Comparison of ENCODE assay signal across 10 cellular contexts in the genomic region with DNA sequence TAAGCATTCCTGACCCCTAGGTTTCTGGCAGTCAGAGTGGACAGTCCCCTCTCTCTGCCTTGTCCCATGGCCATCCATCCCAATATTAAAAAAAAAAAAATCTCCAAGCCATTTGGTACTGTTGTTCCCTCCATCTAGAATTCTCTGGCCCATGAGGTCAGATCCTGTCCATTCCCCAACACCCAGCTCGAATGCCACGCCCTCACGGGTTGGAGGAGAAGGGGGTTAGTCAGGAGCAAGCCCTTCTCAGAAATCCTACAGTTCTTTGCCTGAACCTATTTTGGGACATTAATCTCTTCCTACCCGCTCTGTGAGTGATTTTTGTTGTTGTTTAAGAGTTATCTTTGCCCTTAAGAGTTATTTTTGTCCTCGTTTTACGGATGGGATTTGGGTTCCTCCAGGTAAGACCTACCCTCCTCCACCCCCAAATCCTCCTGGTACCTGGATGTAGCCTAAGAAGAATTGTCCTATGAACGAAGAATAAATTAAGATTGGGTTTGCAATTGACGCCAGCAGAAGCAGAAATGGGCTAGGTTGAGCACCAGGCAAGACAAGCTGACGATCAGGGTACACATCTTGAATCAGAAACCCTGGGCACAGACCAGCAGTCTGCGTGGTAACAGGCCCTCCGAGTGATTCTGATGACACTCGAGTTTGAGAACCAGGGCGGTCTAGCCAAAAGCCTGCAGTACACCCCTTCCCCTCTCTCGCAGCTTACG. TPM values are rescaled to one million over a fixed set of nuclear protein-coding genes. Genes with fewer than 3 reads are reported as not detected.
DNase-seq lines count a peak whose midpoint lies in the region; ATAC-seq and TF ChIP-seq lines count a peak whose summit lies in the region.
"Had no signal": no experiment of that assay in that cellular context is flagged by ENCODE, and none has a peak within 500 bp of the region (broad histone marks: within the 10 kb centered on the region; RNA-seq: fewer than 3 reads in every experiment).

No MANE protein-coding gene starts in this region.

- ATAC-seq in activated CD4-positive, alpha-beta T cell treated with anti-CD3 and anti-CD28 coated beads for 36 hours, result no peak
- no peak for ATAC-seq in activated naive CD8-positive, alpha-beta T cell treated with anti-CD3 and anti-CD28 coated beads, Interleukin-2, amount 50 U/mL, for 24 hours

- H3K9ac ChIP-seq in smooth muscle cell (ENCODE audit: low read depth), result no peak overlapping the region

- no peak overlapping the region for H3K27ac ChIP-seq in smooth muscle cell (ENCODE audit: low read depth)

- TF ChIP-seq CTCF in smooth muscle cell (IDR thresholded peaks at IDR 0.05; ENCODE audit: borderline replicate concordance, insufficient read depth, poor library complexity, severe bottlenecking), result no peak

- H3F3A ChIP-seq in smooth muscle cell (ENCODE audit: low read depth), result no peaks in the 10 kb centered on the region

- peak overlapping the region; percentile 78 for H3K4me3 ChIP-seq in iPS-18c (ENCODE audit: insufficient read depth, low read depth, low read length)
- H3K4me3 ChIP-seq in smooth muscle cell, result peak overlapping the region; percentile 63

- intact Hi-C loops in activated CD4-positive, alpha-beta T cell treated with anti-CD3 and anti-CD28 coated beads for 36 hours (cut with DNase I, micrococcal nuclease), result no loop called here

- H3K9me3 ChIP-seq in iPS-18c (ENCODE audit: control insufficient read depth, insufficient read depth, low read length) (no peaks in the 10 kb centered on the region), smooth muscle cell (replicated peaks; ENCODE audit: low read depth) (no peaks in the 10 kb centered on the region)

- H3K27ac Mint-ChIP-seq in activated CD4-positive, alpha-beta T cell treated with anti-CD3 and anti-CD28 coated beads for 36 hours, result peak overlapping the region; percentile 18
- H3K27ac Mint-ChIP-seq in activated naive CD8-positive, alpha-beta T cell treated with anti-CD3 and anti-CD28 coated beads, Interleukin-2, amount 50 U/mL, for 24 hours, result no peak overlapping the region
- H3K27ac Mint-ChIP-seq: activated T-helper 2 cell treated with anti-CD3 and anti-CD28 coated beads, Interferon-gamma antibody, Interleukin-2, Interleukin-4, amounts not matched to agents 10 μg/mL and 5 μg/mL and 100 μg/mL, durations not matched to agents 14 hours and 24 hours and 36 hours had no signal

- POLR2A ChIA-PET in activated CD4-positive, alpha-beta T cell treated with anti-CD3 and anti-CD28 coated beads for 36 hours (lab: Charles Lee), result no interaction called here

- DNase-seq in activated CD4-positive, alpha-beta T cell treated with anti-CD3 and anti-CD28 coated beads for 36 hours, result no peak
- no peak for DNase-seq in activated CD4-positive, alpha-beta T cell treated with anti-CD3 and anti-CD28 coated beads for 1 hour
- DNase-seq in activated naive CD8-positive, alpha-beta T cell treated with anti-CD3 and anti-CD28 coated beads, Interleukin-2, amount 50 U/mL, for 24 hours, result no peak
- no peak for DNase-seq in smooth muscle cell (lab: John Stamatoyannopoulos, UW; ENCODE audit: unreplicated experiment)
- DNase-seq in NCI-H2081 (lab: John Stamatoyannopoulos, UW), result no peak
- DNase-seq in NOMO-1 treated with DMSO at 0.1 percent for 48 hours (lab: John Stamatoyannopoulos, UW; ENCODE audit: unreplicated experiment), result no peak
- DNase-seq in germinal center (ENCODE audit: low spot score), result no peak
- DNase-seq: stimulated activated CD4-positive, alpha-beta T cell treated with anti-CD3 and anti-CD28 coated beads, Interleukin-4, amount 100 ng/mL, for 24 hours had no signal

- no peaks in the 10 kb centered on the region for H3K36me3 Mint-ChIP-seq in activated CD4-positive, alpha-beta T cell treated with anti-CD3 and anti-CD28 coated beads for 36 hours (ENCODE audit: low read depth)
- H3K36me3 Mint-ChIP-seq in activated naive CD8-positive, alpha-beta T cell treated with anti-CD3 and anti-CD28 coated beads, Interleukin-2, amount 50 U/mL, for 24 hours (ENCODE audit: low read depth), result no peaks in the 10 kb centered on the region

- no peaks in the 10 kb centered on the region for H3K36me3 ChIP-seq in smooth muscle cell (ENCODE audit: low read depth)

- 24% methylated on average over 15 of the region's 15 CpGs for WGBS in smooth muscle cell (ENCODE audit: low lambda C conversion rate)

- H2AFZ ChIP-seq in smooth muscle cell (ENCODE audit: low read depth), result peak overlapping the region; percentile 91

- peak overlapping the region; percentile 96 for H3K4me2 ChIP-seq in smooth muscle cell

- H3K27me3 ChIP-seq in smooth muscle cell (ENCODE audit: low read depth), result peaks cover 38% of the 10 kb centered on the region

- no peaks in the 10 kb centered on the region for H3K79me2 ChIP-seq in smooth muscle cell (ENCODE audit: low read depth)

- H3K9me3 Mint-ChIP-seq in activated CD4-positive, alpha-beta T cell treated with anti-CD3 and anti-CD28 coated beads for 36 hours (ENCODE audit: low read depth), result no peaks in the 10 kb centered on the region
- no peaks in the 10 kb centered on the region for H3K9me3 Mint-ChIP-seq in activated naive CD8-positive, alpha-beta T cell treated with anti-CD3 and anti-CD28 coated beads, Interleukin-2, amount 50 U/mL, for 24 hours
- H3K9me3 Mint-ChIP-seq: activated T-helper 2 cell treated with anti-CD3 and anti-CD28 coated beads, Interferon-gamma antibody, Interleukin-2, Interleukin-4, amounts not matched to agents 10 μg/mL and 5 μg/mL and 100 μg/mL, durations not matched to agents 14 hours and 24 hours and 36 hours had no signal

- no peaks in the 10 kb centered on the region for H4K20me1 ChIP-seq in smooth muscle cell (ENCODE audit: low read depth)

- peaks cover 14% of the 10 kb centered on the region for H3K4me1 ChIP-seq in smooth muscle cell (ENCODE audit: low read depth)

- peak overlapping the region; percentile 40 for H3K4me3 Mint-ChIP-seq in activated CD4-positive, alpha-beta T cell treated with anti-CD3 and anti-CD28 coated beads for 36 hours
- peak overlapping the region; percentile 41 for H3K4me3 Mint-ChIP-seq in activated naive CD8-positive, alpha-beta T cell treated with anti-CD3 and anti-CD28 coated beads, Interleukin-2, amount 50 U/mL, for 24 hours

- H3K27me3 Mint-ChIP-seq in activated CD4-positive, alpha-beta T cell treated with anti-CD3 and anti-CD28 coated beads for 36 hours, result peaks cover 32% of the 10 kb centered on the region
- peaks cover 34% of the 10 kb centered on the region for H3K27me3 Mint-ChIP-seq in activated naive CD8-positive, alpha-beta T cell treated with anti-CD3 and anti-CD28 coated beads, Interleukin-2, amount 50 U/mL, for 24 hours

- CTCF ChIA-PET in activated CD4-positive, alpha-beta T cell treated with anti-CD3 and anti-CD28 coated beads for 36 hours (lab: Charles Lee), result no interaction called here

- H3K4me1 Mint-ChIP-seq in activated CD4-positive, alpha-beta T cell treated with anti-CD3 and anti-CD28 coated beads for 36 hours, result peaks cover 21% of the 10 kb centered on the region
- H3K4me1 Mint-ChIP-seq in activated naive CD8-positive, alpha-beta T cell treated with anti-CD3 and anti-CD28 coated beads, Interleukin-2, amount 50 U/mL, for 24 hours, result peaks cover 24% of the 10 kb centered on the region

RNA-seq across cellular contexts. Expression of gene RNF175, which starts 1.0 kb away (rescaled TPM):
- total RNA-seq in activated CD4-positive, alpha-beta T cell treated with anti-CD3 and anti-CD28 coated beads for 36 hours, result under 1 TPM; 0.26 to 0.57 TPM
- total RNA-seq in smooth muscle cell, result 0.27 TPM in 1 of 2 replicates, not detected in the other
- polyA plus RNA-seq in smooth muscle cell, result 0.64 and 0.87 TPM in 2 replicates
- total RNA-seq: activated T-helper 2 cell treated with anti-CD3 and anti-CD28 coated beads, Interferon-gamma antibody, Interleukin-2, Interleukin-4, amounts not matched to agents 10 μg/mL and 5 μg/mL and 100 μg/mL, durations not matched to agents 14 hours and 24 hours and 36 hours had no signal

RNA-seq across cellular contexts. Expression of gene SFRP2, which starts 30.0 kb away (rescaled TPM):
- total RNA-seq in activated CD4-positive, alpha-beta T cell treated with anti-CD3 and anti-CD28 coated beads for 36 hours, result not detected
- total RNA-seq in smooth muscle cell, result 0.67 and 1.3 TPM in 2 replicates
- 0.49 and 0.76 TPM in 2 replicates for polyA plus RNA-seq in smooth muscle cell
- total RNA-seq: activated T-helper 2 cell treated with anti-CD3 and anti-CD28 coated beads, Interferon-gamma antibody, Interleukin-2, Interleukin-4, amounts not matched to agents 10 μg/mL and 5 μg/mL and 100 μg/mL, durations not matched to agents 14 hours and 24 hours and 36 hours had no signal
